Comparison of ENCODE assay signal across 10 cellular contexts in genomic region chr19:29831041-29831548, GRCh38. TPM values are rescaled to one million over a fixed set of nuclear protein-coding genes. Genes with fewer than 3 reads are reported as not detected.
DNase-seq lines count a peak whose midpoint lies in the region; ATAC-seq and TF ChIP-seq lines count a peak whose summit lies in the region.
"Had no signal": no experiment of that assay in that cellular context is flagged by ENCODE, and none has a peak within 500 bp of the region (broad histone marks: within the 10 kb centered on the region; RNA-seq: fewer than 3 reads in every experiment).

No MANE protein-coding gene starts in this region.

- peak overlapping the region; percentile 34 for H3K27ac Mint-ChIP-seq in Calu3 (ENCODE audit: unreplicated experiment)

- no peak for ATAC-seq in HG02870 (IDR thresholded peaks at IDR 0.05; ENCODE audit: unreplicated experiment)

- no peaks in the 10 kb centered on the region for H3K27me3 ChIP-seq in osteoblast (ENCODE audit: insufficient read depth, low read length)

- no TSS peak for BruUV-seq in Calu3 (replicated peaks; lab: Mats Ljungman, UMichigan)

- no peaks in the 10 kb centered on the region for H3K9me3 Mint-ChIP-seq in Calu3 (ENCODE audit: low read depth, unreplicated experiment)

- peaks cover 21% of the 10 kb centered on the region for H3K4me1 Mint-ChIP-seq in Calu3 (ENCODE audit: low read depth, unreplicated experiment)

- H3K79me2 ChIP-seq in osteoblast (ENCODE audit: insufficient read depth, low read length), result no peaks in the 10 kb centered on the region

- H3K27ac ChIP-seq in osteoblast (ENCODE audit: low read depth, low read length), result no peak overlapping the region

- TF ChIP-seq CTCF in Calu3 (IDR thresholded peaks at IDR 0.05; ENCODE audit: unreplicated experiment) (no peak), osteoblast (IDR thresholded peaks at IDR 0.05; ENCODE audit: extremely low read depth, low read depth, low read length) (no peak)

- intact Hi-C loops in Calu3 (cut with micrococcal nuclease; ENCODE audit: unreplicated experiment), result no loop called here

- H3K9me3 ChIP-seq in osteoblast (ENCODE audit: low read depth, low read length), result no peaks in the 10 kb centered on the region

- H3K27me3 Mint-ChIP-seq in Calu3 (ENCODE audit: unreplicated experiment), result no peaks in the 10 kb centered on the region

- H3K4me2 ChIP-seq in osteoblast (ENCODE audit: insufficient read depth, low read length), result no peak overlapping the region

- H2AFZ ChIP-seq in osteoblast (ENCODE audit: low read length), result no peak overlapping the region

- no peaks in the 10 kb centered on the region for H3K4me1 ChIP-seq in osteoblast (ENCODE audit: insufficient read depth, low read length)

- peak overlapping the region; percentile 50 for H3K4me3 Mint-ChIP-seq in Calu3 (ENCODE audit: low read depth, unreplicated experiment)

- CTCF ChIA-PET in Calu3 (lab: Charles Lee), result interaction anchor here (0.9 to 1.5 kb wide), 2 partner anchors 11 to 14 kb away, joined by 3 to 5 read pairs; no protein-coding TSS in a partner anchor

- H3K4me3 ChIP-seq in osteoblast (ENCODE audit: insufficient read depth, low read length), result no peak overlapping the region
- H3K4me3 ChIP-seq: lung had no signal

- no peaks in the 10 kb centered on the region for H4K20me1 ChIP-seq in osteoblast (ENCODE audit: insufficient read depth, low read length)

- H3K36me3 Mint-ChIP-seq in Calu3 (ENCODE audit: insufficient read depth, unreplicated experiment), result no peaks in the 10 kb centered on the region

- DNase-seq in Calu3, result peak; percentile 53
- DNase-seq in T-helper 2 cell, result peak in 3 of 5 experiments; percentile 27 to 92 (median 47)
- peak; percentile 59 for DNase-seq in activated naive CD4-positive, alpha-beta T cell treated with Interleukin-2 at 50 U/mL for 16 hours
- DNase-seq in osteoblast (ENCODE audit: insufficient read length, low spot score, missing footprints), result peak; percentile 58
- DNase-seq in glomerular visceral epithelial cell (ENCODE audit: extremely low spot score), result no peak
- no peak for DNase-seq in NCI-H1092 (lab: John Stamatoyannopoulos, UW)
- DNase-seq in NCI-H1417 (lab: John Stamatoyannopoulos, UW), result no peak
- DNase-seq: KBM-7 had no signal

- H3K36me3 ChIP-seq in osteoblast (ENCODE audit: insufficient read depth, low read length), result no peaks in the 10 kb centered on the region

RNA-seq across cellular contexts. Expression of gene CCNE1, which starts 19.3 kb away (rescaled TPM):
- total RNA-seq in Calu3 (2022), result 11.0 and 15.9 TPM in 2 replicates
- total RNA-seq in osteoblast, result 4.7 and 5.0 TPM in 2 replicates

Comparison
In these comparisons a context has a peak if more than half of its experiments do, and no peak if none do; other contexts are left out.
1. DNase-seq: peak in Calu3 (single experiment), T-helper 2 cell (3 of 5), activated naive CD4-positive, alpha-beta T cell treated with Interleukin-2 at 50 U/mL for 16 hours (single experiment) and osteoblast (single experiment); none in glomerular visceral epithelial cell (single experiment), NCI-H1092 (single experiment) and NCI-H1417 (0 of 3).